In genomic region chr20:37505263-37506165, GRCh38 we compare ENCODE assay signal across 23 cellular contexts. TPM values are rescaled to one million over a fixed set of nuclear protein-coding genes. Genes with fewer than 3 reads are reported as not detected.
DNase-seq lines count a peak whose midpoint lies in the region; ATAC-seq and TF ChIP-seq lines count a peak whose summit lies in the region.
"Had no signal": no experiment of that assay in that cellular context is flagged by ENCODE, and none has a peak within 500 bp of the region (broad histone marks: within the 10 kb centered on the region; RNA-seq: fewer than 3 reads in every experiment).

No MANE protein-coding gene starts in this region.

- H3K4me3 ChIP-seq in CD4-positive, CD25-positive, alpha-beta regulatory T cell (ENCODE audit: low read depth, low read length): no peak overlapping the region
- H3K4me3 ChIP-seq in HAP-1 (no peak overlapping the region), SJCRH30 (no peak overlapping the region), right lobe of liver (no peak overlapping the region)
- H3K4me3 ChIP-seq: cardiac muscle cell, lower lobe of right lung, psoas muscle had no signal

- DNase-seq in CD4-positive, CD25-positive, alpha-beta regulatory T cell: no peak
- DNase-seq in HAP-1 (ENCODE audit: low spot score in 2 of 2) (peak; percentile 72 to 87), SJCRH30 (peak; percentile 79 to 83), right lobe of liver (peak; percentile 43 to 77 (median 61))
- DNase-seq in stimulated activated CD4-positive, alpha-beta T cell treated with anti-CD3 and anti-CD28 coated beads, Interleukin-4, amount 100 ng/mL, for 24 hours: no peak
- DNase-seq in activated T-helper 1 cell treated with anti-CD3 and anti-CD28 coated beads, Interleukin-12 subunit alpha, Interleukin-12 subunit beta, Interleukin-2, Interleukin-4 antibody, amounts not matched to agents 30 ng/mL and 10 ng/mL and 1 ng/mL, durations not matched to agents 14 hours and 24 hours and 36 hours (ENCODE audit: low spot score): no peak
- DNase-seq: activated CD4-positive, CD25-positive, alpha-beta regulatory T cell treated with anti-CD3 and anti-CD28 coated beads, Interleukin-2, amount 50 U/mL, for 72 hours; activated naive CD4-positive, alpha-beta T cell treated with anti-CD3 and anti-CD28 coated beads, Interleukin-2, amount 10 ng/mL, durations not matched to agents 7 days and 5 days; activated T-cell treated with anti-CD3 and anti-CD28 coated beads, Interleukin-2, amount 50 U/mL, for 48 hours; anterior cingulate cortex; CD4-positive, alpha-beta memory T cell; lower lobe of right lung; NCI-H1092 treated with DMSO at 0.1 percent for 48 hours; NCI-H2081 treated with DMSO at 0.1 percent for 48 hours; NCI-H510A treated with DMSO at 0.1 percent for 48 hours; psoas muscle; SIG-M5; stimulated activated CD4-positive, alpha-beta T cell treated with anti-CD3 and anti-CD28 coated beads, Interleukin-4, amount 100 ng/mL, for 4 hours; stimulated activated naive CD8-positive, alpha-beta T cell treated with anti-CD3 and anti-CD28 coated beads, Interleukin-15, Interleukin-2, amounts not matched to agents 100 U/mL and 50 U/mL, for 24 hours had no signal

- H3K4me1 ChIP-seq in CD4-positive, CD25-positive, alpha-beta regulatory T cell (ENCODE audit: control insufficient read depth, insufficient read depth, low read length, poor library complexity, severe bottlenecking): no peaks in the 10 kb centered on the region
- H3K4me1 ChIP-seq in HAP-1 (peaks cover 23% of the 10 kb centered on the region), SJCRH30 (peaks cover 35% of the 10 kb centered on the region), right lobe of liver (peaks cover 0 to 14% (median 3%) of the 10 kb centered on the region in 4 donors)
- H3K4me1 ChIP-seq: lower lobe of right lung, psoas muscle had no signal

- peaks cover under 1% of the 10 kb centered on the region for H3K36me3 Mint-ChIP-seq in CD4-positive, CD25-positive, alpha-beta regulatory T cell
- H3K36me3 Mint-ChIP-seq in activated T-helper 1 cell treated with anti-CD3 and anti-CD28 coated beads, Interleukin-12 subunit alpha, Interleukin-12 subunit beta, Interleukin-2, Interleukin-4 antibody, amounts not matched to agents 30 ng/mL and 10 ng/mL and 1 ng/mL, durations not matched to agents 14 hours and 24 hours and 36 hours (ENCODE audit: low read depth): peaks cover 3% of the 10 kb centered on the region

- no peak overlapping the region for H3K4me3 Mint-ChIP-seq in CD4-positive, CD25-positive, alpha-beta regulatory T cell
- H3K4me3 Mint-ChIP-seq in activated T-helper 1 cell treated with anti-CD3 and anti-CD28 coated beads, Interleukin-12 subunit alpha, Interleukin-12 subunit beta, Interleukin-2, Interleukin-4 antibody, amounts not matched to agents 30 ng/mL and 10 ng/mL and 1 ng/mL, durations not matched to agents 14 hours and 24 hours and 36 hours: no peak overlapping the region
- H3K4me3 Mint-ChIP-seq: activated naive CD4-positive, alpha-beta T cell treated with anti-CD3 and anti-CD28 coated beads, Interleukin-2, amount 10 ng/mL, durations not matched to agents 7 days and 5 days; dendritic cell treated with granulocyte-macrophage colony-stimulating factor and Interleukin-4, amounts not matched to agents 40 ng/mL and 50 ng/mL, for 4 days had no signal

- WGBS in right lobe of liver (ENCODE audit: insufficient coverage, low coverage, low lambda C conversion rate, missing lambda C conversion rate): 50% methylated on average over 7 of the region's 7 CpGs

- H3K9me3 ChIP-seq in CD4-positive, CD25-positive, alpha-beta regulatory T cell (ENCODE audit: control insufficient read depth in 2 of 2, low read length in 2 of 2): no peaks in the 10 kb centered on the region
- H3K9me3 ChIP-seq in HAP-1: no peaks in the 10 kb centered on the region
- no peaks in the 10 kb centered on the region for H3K9me3 ChIP-seq in SJCRH30 (replicated peaks)
- no peaks in the 10 kb centered on the region for H3K9me3 ChIP-seq in right lobe of liver
- H3K9me3 ChIP-seq: lower lobe of right lung, psoas muscle had no signal

- intact Hi-C loops in right lobe of liver (cut with DNase I): no loop called here
- intact Hi-C loops in activated T-helper 1 cell treated with anti-CD3 and anti-CD28 coated beads, Interleukin-12 subunit alpha, Interleukin-12 subunit beta, Interleukin-2, Interleukin-4 antibody, amounts not matched to agents 30 ng/mL and 10 ng/mL and 1 ng/mL, durations not matched to agents 14 hours and 24 hours and 36 hours (cut with micrococcal nuclease): no loop called here

- H3K9me3 Mint-ChIP-seq in CD4-positive, CD25-positive, alpha-beta regulatory T cell: no peaks in the 10 kb centered on the region
- H3K9me3 Mint-ChIP-seq in activated T-helper 1 cell treated with anti-CD3 and anti-CD28 coated beads, Interleukin-12 subunit alpha, Interleukin-12 subunit beta, Interleukin-2, Interleukin-4 antibody, amounts not matched to agents 30 ng/mL and 10 ng/mL and 1 ng/mL, durations not matched to agents 14 hours and 24 hours and 36 hours: no peaks in the 10 kb centered on the region
- H3K9me3 Mint-ChIP-seq: activated naive CD4-positive, alpha-beta T cell treated with anti-CD3 and anti-CD28 coated beads, Interleukin-2, amount 10 ng/mL, durations not matched to agents 7 days and 5 days; CD4-positive, alpha-beta memory T cell; dendritic cell treated with granulocyte-macrophage colony-stimulating factor and Interleukin-4, amounts not matched to agents 40 ng/mL and 50 ng/mL, for 4 days had no signal

- no peaks in the 10 kb centered on the region for H3K27me3 Mint-ChIP-seq in CD4-positive, CD25-positive, alpha-beta regulatory T cell
- no peaks in the 10 kb centered on the region for H3K27me3 Mint-ChIP-seq in activated T-helper 1 cell treated with anti-CD3 and anti-CD28 coated beads, Interleukin-12 subunit alpha, Interleukin-12 subunit beta, Interleukin-2, Interleukin-4 antibody, amounts not matched to agents 30 ng/mL and 10 ng/mL and 1 ng/mL, durations not matched to agents 14 hours and 24 hours and 36 hours (ENCODE audit: insufficient read depth)
- H3K27me3 Mint-ChIP-seq: activated naive CD4-positive, alpha-beta T cell treated with anti-CD3 and anti-CD28 coated beads, Interleukin-2, amount 10 ng/mL, durations not matched to agents 7 days and 5 days; CD4-positive, alpha-beta memory T cell; dendritic cell treated with granulocyte-macrophage colony-stimulating factor and Interleukin-4, amounts not matched to agents 40 ng/mL and 50 ng/mL, for 4 days had no signal

- no peaks in the 10 kb centered on the region for H3K27me3 ChIP-seq in CD4-positive, CD25-positive, alpha-beta regulatory T cell (ENCODE audit: control insufficient read depth, insufficient read depth, low read length)
- H3K27me3 ChIP-seq in HAP-1 (ENCODE audit: low read depth) (no peaks in the 10 kb centered on the region), SJCRH30 (no peaks in the 10 kb centered on the region), right lobe of liver (no peaks in the 10 kb centered on the region)
- H3K27me3 ChIP-seq: cardiac muscle cell had no signal

- no peak for ATAC-seq in CD4-positive, CD25-positive, alpha-beta regulatory T cell (ENCODE audit: low read depth in 2 of 2)
- ATAC-seq in right lobe of liver (peak; percentile 68 to 80 (median 74)), GM21515 (IDR thresholded peaks at IDR 0.05; ENCODE audit: unreplicated experiment) (no peak), GM18861 (IDR thresholded peaks at IDR 0.05; ENCODE audit: unreplicated experiment) (no peak)
- ATAC-seq: lower lobe of right lung; stimulated activated naive CD8-positive, alpha-beta T cell treated with anti-CD3 and anti-CD28 coated beads, Interleukin-15, Interleukin-2, amounts not matched to agents 100 U/mL and 50 U/mL, for 24 hours had no signal

- no peak overlapping the region for H3K27ac ChIP-seq in CD4-positive, CD25-positive, alpha-beta regulatory T cell (ENCODE audit: insufficient read depth, low read length, poor library complexity, severe bottlenecking)
- H3K27ac ChIP-seq in SJCRH30: peak overlapping the region; percentile 24; the same call in 1 of the 2 replicates
- no peak overlapping the region for H3K27ac ChIP-seq in right lobe of liver
- H3K27ac ChIP-seq: cardiac muscle cell, lower lobe of right lung had no signal

- peaks cover 0 to 4% (median 1%) of the 10 kb centered on the region in 4 donors for H3K4me1 Mint-ChIP-seq in CD4-positive, CD25-positive, alpha-beta regulatory T cell
- no peaks in the 10 kb centered on the region for H3K4me1 Mint-ChIP-seq in activated T-helper 1 cell treated with anti-CD3 and anti-CD28 coated beads, Interleukin-12 subunit alpha, Interleukin-12 subunit beta, Interleukin-2, Interleukin-4 antibody, amounts not matched to agents 30 ng/mL and 10 ng/mL and 1 ng/mL, durations not matched to agents 14 hours and 24 hours and 36 hours (ENCODE audit: low read depth)
- H3K4me1 Mint-ChIP-seq: activated naive CD4-positive, alpha-beta T cell treated with anti-CD3 and anti-CD28 coated beads, Interleukin-2, amount 10 ng/mL, durations not matched to agents 7 days and 5 days had no signal

- in situ Hi-C loops in HAP-1 (cut with MboI; ENCODE audit: low sequenced_read_pairs): no loop called here

- peaks cover 4% of the 10 kb centered on the region for H3K36me3 ChIP-seq in CD4-positive, CD25-positive, alpha-beta regulatory T cell (ENCODE audit: control insufficient read depth, insufficient read depth, low read length)
- no peaks in the 10 kb centered on the region for H3K36me3 ChIP-seq in HAP-1 (replicated peaks)
- H3K36me3 ChIP-seq in SJCRH30: peaks cover 20% of the 10 kb centered on the region
- peaks cover 0 to 4% (median under 1%) of the 10 kb centered on the region in 4 donors for H3K36me3 ChIP-seq in right lobe of liver

- TF ChIP-seq CTCF in right lobe of liver (IDR thresholded peaks at IDR 0.05): no peak

- H3K27ac Mint-ChIP-seq in CD4-positive, CD25-positive, alpha-beta regulatory T cell: peak overlapping the region in 2 of 3 donors; percentile 35 to 80
- no peak overlapping the region for H3K27ac Mint-ChIP-seq in activated T-helper 1 cell treated with anti-CD3 and anti-CD28 coated beads, Interleukin-12 subunit alpha, Interleukin-12 subunit beta, Interleukin-2, Interleukin-4 antibody, amounts not matched to agents 30 ng/mL and 10 ng/mL and 1 ng/mL, durations not matched to agents 14 hours and 24 hours and 36 hours
- H3K27ac Mint-ChIP-seq: activated naive CD4-positive, alpha-beta T cell treated with anti-CD3 and anti-CD28 coated beads, Interleukin-2, amount 10 ng/mL, durations not matched to agents 7 days and 5 days; dendritic cell treated with granulocyte-macrophage colony-stimulating factor and Interleukin-4, amounts not matched to agents 40 ng/mL and 50 ng/mL, for 4 days had no signal

- TF ChIP-seq POLR2A in right lobe of liver (IDR thresholded peaks at IDR 0.05): no peak

RNA-seq across cellular contexts. Expression of gene NNAT, which starts 15.5 kb away (rescaled TPM):
- not detected for total RNA-seq in CD4-positive, CD25-positive, alpha-beta regulatory T cell
- polyA plus RNA-seq in CD4-positive, CD25-positive, alpha-beta regulatory T cell: not detected
- total RNA-seq in SJCRH30 (2014; rRNA removed; shearing (Covaris generic)): not detected in 2 replicates
- not detected for total RNA-seq in right lobe of liver
- total RNA-seq in activated T-helper 1 cell treated with anti-CD3 and anti-CD28 coated beads, Interleukin-12 subunit alpha, Interleukin-12 subunit beta, Interleukin-2, Interleukin-4 antibody, amounts not matched to agents 30 ng/mL and 10 ng/mL and 1 ng/mL, durations not matched to agents 14 hours and 24 hours and 36 hours: 0.29 TPM in 1 of 2 replicates, not detected in the other
- total RNA-seq: CD4-positive, alpha-beta memory T cell had no signal
- polyA plus RNA-seq: CD4-positive, alpha-beta memory T cell had no signal

RNA-seq across cellular contexts. Expression of gene BLCAP, which starts 22.2 kb away (rescaled TPM):
- total RNA-seq in CD4-positive, CD25-positive, alpha-beta regulatory T cell: 67.8 TPM
- polyA plus RNA-seq in CD4-positive, CD25-positive, alpha-beta regulatory T cell: 10 to 100 TPM; 76.0 to 85.0 (median 81.5) TPM
- 172 and 191 TPM in 2 replicates for total RNA-seq in SJCRH30 (2014; rRNA removed; shearing (Covaris generic))
- total RNA-seq in right lobe of liver: 10 to 100 TPM; 32.7 to 75.5 (median 47.8) TPM
- 30.9 and 32.1 TPM in 2 replicates for total RNA-seq in activated T-helper 1 cell treated with anti-CD3 and anti-CD28 coated beads, Interleukin-12 subunit alpha, Interleukin-12 subunit beta, Interleukin-2, Interleukin-4 antibody, amounts not matched to agents 30 ng/mL and 10 ng/mL and 1 ng/mL, durations not matched to agents 14 hours and 24 hours and 36 hours

Comparison
In these comparisons a context has a peak if more than half of its experiments do, and no peak if none do; other contexts are left out.
1. ATAC-seq: peak in right lobe of liver (4 of 4); none in CD4-positive, CD25-positive, alpha-beta regulatory T cell (0 of 2), GM21515 (single experiment) and GM18861 (single experiment).
2. DNase-seq: peak in HAP-1 (2 of 2), SJCRH30 (2 of 2) and right lobe of liver (3 of 3); none in CD4-positive, CD25-positive, alpha-beta regulatory T cell (0 of 3), stimulated activated CD4-positive, alpha-beta T cell treated with anti-CD3 and anti-CD28 coated beads, Interleukin-4, amount 100 ng/mL, for 24 hours (single experiment) and activated T-helper 1 cell treated with anti-CD3 and anti-CD28 coated beads, Interleukin-12 subunit alpha, Interleukin-12 subunit beta, Interleukin-2, Interleukin-4 antibody, amounts not matched to agents 30 ng/mL and 10 ng/mL and 1 ng/mL, durations not matched to agents 14 hours and 24 hours and 36 hours (single experiment).